Comparison of ENCODE assay signal across 8 cellular contexts in the genomic region with DNA sequence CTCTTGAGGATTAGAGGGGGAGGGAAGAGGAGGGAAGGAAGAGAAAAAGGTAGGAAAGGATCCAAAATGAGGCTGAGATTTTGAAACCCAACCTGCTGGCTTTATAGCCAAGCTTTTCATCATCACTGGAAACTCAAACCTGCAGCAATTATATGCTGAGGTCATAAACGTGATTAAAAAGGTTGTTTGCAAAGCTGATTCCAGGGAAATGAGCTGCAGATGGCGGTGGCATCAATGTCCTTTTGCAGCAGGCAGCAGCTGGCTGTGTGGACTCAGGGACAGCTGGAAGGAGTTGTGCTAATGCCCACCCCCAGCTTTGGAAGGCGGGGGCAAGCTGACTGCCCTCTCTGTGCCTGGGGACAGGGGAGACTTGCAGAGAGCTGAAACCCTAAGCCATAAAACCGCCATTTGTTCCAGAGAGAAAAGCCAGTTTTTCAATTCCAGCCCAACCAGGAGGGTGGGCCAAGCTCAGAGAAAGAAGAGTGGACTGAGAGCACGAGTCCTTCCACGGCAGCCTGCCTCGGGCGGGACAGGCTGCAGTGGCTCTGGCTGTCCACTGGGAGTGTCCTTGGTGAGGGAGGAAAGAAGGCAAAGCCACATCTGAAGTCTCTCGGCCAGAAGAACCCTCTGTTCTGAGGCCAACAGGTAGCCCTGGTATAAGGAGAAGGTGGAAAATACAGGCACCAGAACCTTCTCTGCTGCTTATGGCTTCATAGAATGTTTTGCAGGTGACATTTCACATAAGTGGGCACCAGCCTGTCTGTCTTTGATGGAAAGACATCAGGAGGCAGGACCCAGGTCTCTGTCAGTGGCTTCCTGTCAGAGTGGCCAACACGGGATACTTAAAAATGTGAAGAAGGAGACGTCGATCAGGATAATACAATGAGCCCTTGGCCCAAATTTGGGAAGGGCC.
DNase-seq lines count a peak whose midpoint lies in the region; ATAC-seq and TF ChIP-seq lines count a peak whose summit lies in the region.

No MANE protein-coding gene starts in this region.

- no peaks in the 10 kb centered on the region for H3K9me3 ChIP-seq in lower lobe of right lung

- no peak for DNase-seq in GM13977 (ENCODE audit: low spot score)
- DNase-seq in NCI-H2227 treated with DMSO at 0.1 percent for 48 hours (lab: John Stamatoyannopoulos, UW) = peak; percentile 30
- peak; percentile 41 to 42 for DNase-seq in cardiac fibroblast (ENCODE audit: low read depth in 2 of 2)
- DNase-seq in lower lobe of right lung = peak; percentile 44
- DNase-seq in AML-193 (lab: John Stamatoyannopoulos, UW) = no peak

- H3K4me3 ChIP-seq in cardiac fibroblast (replicated peaks in 1 of 2; ENCODE audit: low read depth in 2 of 2, low read length in 2 of 2) = no peak overlapping the region
- H3K4me3 ChIP-seq in lower lobe of right lung = no peak overlapping the region

- ATAC-seq in lower lobe of right lung (peak; percentile 50 to 59), GM18909 (IDR thresholded peaks at IDR 0.05; ENCODE audit: poor library complexity, unreplicated experiment) (no peak), HG03354 (IDR thresholded peaks at IDR 0.05; ENCODE audit: poor library complexity, severe bottlenecking, unreplicated experiment) (no peak), GM21786 (IDR thresholded peaks at IDR 0.05; ENCODE audit: unreplicated experiment) (no peak)

- peaks cover 44% of the 10 kb centered on the region for H3K27me3 ChIP-seq in lower lobe of right lung (ENCODE audit: low read depth)

- peaks cover 4% of the 10 kb centered on the region for H3K4me1 ChIP-seq in lower lobe of right lung

- in situ Hi-C loops in GM13977 (cut with MboI; ENCODE audit: low pct_unique_long_range_greater_than_20kb, low sequenced_read_pairs, unreplicated experiment) = loop anchor here (25.0 kb wide), 2 partner anchors 123 to 398 kb away; no protein-coding TSS in a partner anchor

- H3K27ac ChIP-seq in lower lobe of right lung = no peak overlapping the region

- intact Hi-C loops in lower lobe of right lung (cut with DNase I) = no loop called here

- no peaks in the 10 kb centered on the region for H3K36me3 ChIP-seq in lower lobe of right lung

- TF ChIP-seq CTCF in GM13977 (IDR thresholded peaks at IDR 0.05; ENCODE audit: extremely low read depth, insufficient read depth, missing control alignments) (peak; percentile 7), cardiac fibroblast (IDR thresholded peaks at IDR 0.05; ENCODE audit: low read depth, low read length) (peak; percentile 83), lower lobe of right lung (IDR thresholded peaks at IDR 0.05) (peak; percentile 63)

Comparison
In these comparisons a context has a peak if more than half of its experiments do, and no peak if none do; other contexts are left out.
1. DNase-seq: peak in NCI-H2227 treated with DMSO at 0.1 percent for 48 hours (single experiment), cardiac fibroblast (2 of 2) and lower lobe of right lung (single experiment); none in GM13977 (single experiment) and AML-193 (0 of 2).
2. CTCF ChIP-seq: peak in every context shown above with its lines; median percentile 83 in cardiac fibroblast; 63 in lower lobe of right lung; 7 in GM13977.
3. ATAC-seq: peak in lower lobe of right lung (2 of 2); none in GM18909 (single experiment), HG03354 (single experiment) and GM21786 (single experiment).